In the genomic region with DNA sequence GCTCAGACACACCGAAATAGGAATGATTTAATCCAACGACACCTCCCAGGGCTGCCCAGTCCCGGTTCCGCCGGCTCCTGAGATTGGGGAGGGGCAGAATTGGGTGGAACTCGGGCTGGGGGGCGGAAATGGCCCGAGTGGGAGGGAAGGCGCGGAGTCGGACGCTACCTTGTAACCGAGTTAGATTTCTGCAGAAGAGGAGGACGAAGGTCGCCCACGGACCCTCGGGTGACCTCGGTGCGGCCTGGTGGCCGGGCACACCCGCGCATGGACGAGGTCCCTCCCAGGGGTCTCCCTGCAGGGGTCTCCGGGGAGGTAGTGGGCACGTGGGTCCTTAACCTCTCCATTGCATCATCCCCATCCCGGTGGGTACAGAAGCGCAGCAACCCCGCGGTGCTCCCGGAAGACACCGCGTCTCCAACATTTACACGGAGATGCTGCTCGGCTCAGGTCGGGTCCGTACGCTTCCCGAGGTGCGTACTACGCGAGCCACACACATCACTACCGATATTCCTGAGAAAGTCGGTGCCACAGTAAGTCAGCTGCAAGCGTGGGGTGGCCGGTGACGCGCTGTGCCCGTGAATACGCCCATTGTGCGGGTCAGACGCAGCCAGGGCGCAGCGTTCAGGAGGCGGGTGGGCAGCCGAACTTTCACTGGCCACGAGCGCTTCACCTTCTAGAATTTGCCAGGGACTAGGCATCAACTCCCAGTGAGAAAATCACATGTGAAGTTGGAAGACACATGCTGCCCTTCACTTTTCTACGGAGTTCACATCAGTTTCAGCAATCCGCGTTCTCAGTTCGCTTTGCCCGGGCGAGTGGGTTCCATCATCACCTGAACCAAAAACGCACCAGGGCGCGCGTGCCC, we compare ENCODE assay signal across 9 cellular contexts. TPM values are rescaled to one million over a fixed set of nuclear protein-coding genes. Genes with fewer than 3 reads are reported as not detected.
DNase-seq lines count a peak whose midpoint lies in the region; ATAC-seq, FAIRE-seq and TF ChIP-seq lines count a peak whose summit lies in the region.
"Had no signal": no experiment of that assay in that cellular context is flagged by ENCODE, and none has a peak within 500 bp of the region (broad histone marks: within the 10 kb centered on the region; RNA-seq: fewer than 3 reads in every experiment).

No MANE protein-coding gene starts in this region.

- peak overlapping the region; percentile 17; the same call in 1 of the 2 replicates for H2BK20ac ChIP-seq in H1 (ENCODE audit: low read length)

- TF ChIP-seq CTCF in WTC11 (IDR thresholded peaks at IDR 0.05) (no peak), H1 (IDR thresholded peaks at IDR 0.05; ENCODE audit: control extremely low read depth in 1 of 3, insufficient read depth in 1 of 3, low read depth in 1 of 3, low read length in 3 of 3) (no peak)

- TF ChIP-seq POLR2A in H1 (IDR thresholded peaks at IDR 0.05; ENCODE audit: control extremely low read depth in 1 of 2, low read depth in 2 of 2, low read length in 2 of 2) = no peak

- TF ChIP-seq RAD21 in H1 (IDR thresholded peaks at IDR 0.05 in 1 of 2, conservative IDR thresholded peaks at IDR 0.05 in 1 of 2; ENCODE audit: low read depth in 2 of 2, low read length in 2 of 2) = no peak

- H2BK5ac ChIP-seq in H1 (ENCODE audit: low read depth, low read length) = peak overlapping the region; percentile 6; the same call in 1 of the 2 replicates

- 2% methylated on average over 50 of the region's 67 CpGs; no CpG with 5 or more reads in 1 of the 2 experiments for WGBS in H1 (ENCODE audit: extremely low coverage in 1 of 2, insufficient coverage in 1 of 2, insufficient read length in 1 of 2, insufficient replicate concordance in 2 of 2, low coverage in 1 of 2, low lambda C conversion rate in 2 of 2, missing lambda C conversion rate in 1 of 2), 2 experiments
- WGBS in mesodermal cell (ENCODE audit: insufficient coverage in 2 of 2), 2 experiments = 1% methylated on average over 50 to 61 of the region's 67 CpGs

- H4K91ac ChIP-seq in H1 (replicated peaks; ENCODE audit: insufficient read length, low read length) = peak overlapping the region; percentile 93

- H3K23ac ChIP-seq in H1 (ENCODE audit: insufficient read length) = no peak overlapping the region

- H3K56ac ChIP-seq in H1 (replicated peaks; ENCODE audit: insufficient read length, low read depth, low read length) = no peak overlapping the region

- H3K18ac ChIP-seq in H1 (ENCODE audit: extremely low read depth, low read length) = peak overlapping the region; percentile 55

- TF ChIP-seq EP300 in H1 (IDR thresholded peaks at IDR 0.05; ENCODE audit: borderline replicate concordance in 1 of 2, low read depth in 2 of 2, low read length in 2 of 2) = no peak

- no peaks in the 10 kb centered on the region for H3K36me3 Mint-ChIP-seq in WTC11

- no peak overlapping the region for H3K14ac ChIP-seq in H1 (ENCODE audit: insufficient read length)

- CTCF ChIA-PET in WTC11 (lab: Charles Lee) (interaction anchor here (1.6 kb wide), 1 partner anchor 27 kb away, joined by 4 read pairs; no protein-coding TSS in a partner anchor), H1 (lab: Charles Lee; ENCODE audit: partially characterized antibody) (no interaction called here)

- no peak for FAIRE-seq in H1 (lab: Jason Lieb, UNC)

- no peaks in the 10 kb centered on the region for H3K36me3 ChIP-seq in H1 (ENCODE audit: control insufficient read depth in 2 of 4, insufficient read depth in 4 of 4, low read length in 3 of 4)
- no peaks in the 10 kb centered on the region for H3K36me3 ChIP-seq in mesodermal cell (ENCODE audit: control insufficient read depth, insufficient read depth, low read length)

- H3K79me1 ChIP-seq in H1 (ENCODE audit: low read depth, low read length) = peaks cover 6% of the 10 kb centered on the region; the same call in 1 of the 2 replicates

- no peak overlapping the region for H2AFZ ChIP-seq in H1 (ENCODE audit: low read length)

- H4K5ac ChIP-seq in H1 (ENCODE audit: insufficient read length, low read depth, low read length) = no peak overlapping the region

- POLR2A ChIA-PET in WTC11 (lab: Charles Lee) = interaction anchor here (0.7 kb wide), 1 partner anchor 39 kb away, joined by 3 read pairs; no protein-coding TSS in a partner anchor
- POLR2A ChIA-PET in H1 (lab: Charles Lee; ENCODE audit: partially characterized antibody) = interaction anchor here (0.9 to 2.7 kb wide), 2 partner anchors 12 to 28 kb away, joined by 3 to 14 read pairs; no protein-coding TSS in a partner anchor

- peak overlapping the region; percentile 91 to 98 for H3K4me2 ChIP-seq in H1 (ENCODE audit: insufficient read depth in 1 of 2, low read depth in 2 of 2, low read length in 2 of 2)

- H3K9me3 Mint-ChIP-seq in WTC11 = no peaks in the 10 kb centered on the region

- no peaks in the 10 kb centered on the region for H3K9me3 ChIP-seq in H1 (ENCODE audit: insufficient read depth in 2 of 2, low read depth in 1 of 2, low read length in 1 of 2)
- no peaks in the 10 kb centered on the region for H3K9me3 ChIP-seq in mesodermal cell (ENCODE audit: control insufficient read depth, low read length)

- peaks cover 62% of the 10 kb centered on the region for H3K27me3 Mint-ChIP-seq in WTC11 (ENCODE audit: low read depth)

- no peak overlapping the region for H2AK5ac ChIP-seq in H1 (ENCODE audit: low read depth, low read length)

- H2BK15ac ChIP-seq in H1 (ENCODE audit: low read length) = no peak overlapping the region

- peak overlapping the region in 3 of 4 experiments; percentile 29 to 66 (median 36); a peak in 6 of 7 replicates for H3K9ac ChIP-seq in H1 (replicated peaks in 1 of 4; ENCODE audit: extremely low read depth in 1 of 4, low read depth in 3 of 4, low read length in 3 of 4)

- H3K27me3 ChIP-seq in H1 (replicated peaks in 1 of 4; ENCODE audit: control insufficient read depth in 3 of 4, extremely low read depth in 1 of 4, insufficient read depth in 3 of 4, low read length in 3 of 4) = peaks cover 2 to 27% (median 10%) of the 10 kb centered on the region in 4 experiments

- H3K27ac Mint-ChIP-seq in WTC11 = peak overlapping the region; percentile 59

- H4K8ac ChIP-seq in H1 (ENCODE audit: extremely low read depth, insufficient read depth, low read length) = peak overlapping the region; percentile 80

- peak overlapping the region; percentile 78 for H2BK12ac ChIP-seq in H1 (ENCODE audit: low read depth, low read length)

- H3K23me2 ChIP-seq in H1 (ENCODE audit: low read depth, low read length) = peaks cover 28% of the 10 kb centered on the region

- peaks cover 0 to 34% of the 10 kb centered on the region in 2 experiments; a peak in 2 of 4 replicates for H3K79me2 ChIP-seq in H1 (ENCODE audit: control insufficient read depth in 1 of 2, insufficient read depth in 2 of 2, low read length in 2 of 2)

- peak overlapping the region; percentile 75 for H3K4me3 Mint-ChIP-seq in WTC11

- H3K4me3 ChIP-seq in H1 (ENCODE audit: extremely low read depth in 1 of 4, insufficient read depth in 2 of 4, low read depth in 3 of 4, low read length in 4 of 4) = peak overlapping the region; percentile 54 to 76 (median 66)
- H3K4me3 ChIP-seq in mesodermal cell (ENCODE audit: extremely low read depth, insufficient read depth, low read length, poor library complexity, severe bottlenecking) = peak overlapping the region; percentile 64

- peaks cover 3 to 9% of the 10 kb centered on the region in 2 experiments for H4K20me1 ChIP-seq in H1 (replicated peaks in 1 of 2; ENCODE audit: control insufficient read depth in 1 of 2, insufficient read depth in 2 of 2, low read length in 2 of 2)

- peaks cover 49% of the 10 kb centered on the region for H3K4me1 Mint-ChIP-seq in WTC11

- ATAC-seq in WTC11 (peak; percentile 9), GM18519 (IDR thresholded peaks at IDR 0.05; ENCODE audit: low FRiP score, unreplicated experiment) (no peak)

- H3K4me1 ChIP-seq in H1 (replicated peaks in 1 of 4; ENCODE audit: control insufficient read depth in 3 of 4, insufficient read depth in 4 of 4, low read length in 3 of 4) (peaks cover 4 to 15% (median 11%) of the 10 kb centered on the region in 4 experiments), mesodermal cell (ENCODE audit: control insufficient read depth, insufficient read depth, low read length, poor library complexity, severe bottlenecking) (peaks cover 32% of the 10 kb centered on the region)

- peak overlapping the region; percentile 0 for H3K4ac ChIP-seq in H1 (replicated peaks; ENCODE audit: insufficient read length, low read depth, low read length)

- no peak overlapping the region for H2BK120ac ChIP-seq in H1 (replicated peaks; ENCODE audit: low read depth, low read length)

- DNase-seq in DMS 273 (lab: John Stamatoyannopoulos, UW; ENCODE audit: unreplicated experiment) (peak; percentile 70), DMS 273 treated with DMSO at 0.1 percent for 48 hours (lab: John Stamatoyannopoulos, UW) (no peak), HuH-7.5 (ENCODE audit: low spot score) (peak; percentile 31), WTC11 (ENCODE audit: low spot score) (peak; percentile 33), H1 (ENCODE audit: low read depth in 1 of 2, low spot score in 2 of 2) (peak in 1 of 2 experiments; percentile 81)

- H3K27ac ChIP-seq in H1 (ENCODE audit: low read depth, low read length) (no peak overlapping the region), mesodermal cell (ENCODE audit: low read depth, low read length, severe bottlenecking) (peak overlapping the region; percentile 80), temporal lobe (ENCODE audit: low read depth, low read length) (peak overlapping the region; percentile 56)
- H3K27ac ChIP-seq: 22Rv1 had no signal

TF ChIP-seq in H1, 55 proteins besides CTCF, POLR2A, EP300 and RAD21 (continues in another document):
- TF ChIP-seq ATF3 (IDR thresholded peaks at IDR 0.05; ENCODE audit: insufficient read depth, low read depth, low read length) (no peak), CTBP2 (IDR thresholded peaks at IDR 0.05; ENCODE audit: borderline replicate concordance, insufficient read depth, insufficient read length, low read length) (peak; percentile 70), CREB1 (IDR thresholded peaks at IDR 0.05) (0 out of 2 replicates have a peak, but pooled peaks have one; percentile 24), MAFK (IDR thresholded peaks at IDR 0.05; ENCODE audit: low read depth, low read length) (no peak)

RNA-seq across cellular contexts. Expression of gene ZNF516, which starts 3.0 kb away (rescaled TPM):
- 47.3 to 58.6 TPM (median 50.1 TPM) in 3 replicates for total RNA-seq in WTC11 (2021)
- total RNA-seq in H1 (2021; fragmentation: NEBNext Ultra II Directional; extraction: Animal tissue kit (Norgen Biotek cat#: 25700)) = 16.5 and 17.0 TPM in 2 replicates
- polyA plus RNA-seq in H1 (2011; rRNA removed) = 7.3 and 9.2 TPM in 2 replicates
- 9.3 TPM for polyA plus RNA-seq in H1 (2011; cell fraction: cytosol; rRNA removed)
- polyA plus RNA-seq in H1 (2011; cell fraction: nucleus; rRNA removed) = 15.7 TPM
- polyA plus RNA-seq in H1 (2012, experiment 1 of 2) = 8.0 to 13.2 TPM (median 9.8 TPM) in 4 replicates
- polyA plus RNA-seq in H1 (2012, experiment 2 of 2) = 3.3 TPM
- 4.8 TPM for polyA plus RNA-seq in H1 (2013, experiment 1 of 2)
- 4.1 TPM for polyA plus RNA-seq in H1 (2013, experiment 2 of 2)
- 13.4 and 18.4 TPM in 2 replicates for polyA minus RNA-seq in H1 (2011; rRNA and poly(A)+ RNA removed)
- polyA minus RNA-seq in H1 (2011; cell fraction: cytosol; rRNA and poly(A)+ RNA removed) = 14.1 TPM
- polyA minus RNA-seq in H1 (2011; cell fraction: nucleus; rRNA and poly(A)+ RNA removed) = 25.4 TPM
- 56.5 TPM for polyA plus RNA-seq in mesodermal cell (2013, experiment 1 of 2)
- 65.2 TPM for polyA plus RNA-seq in mesodermal cell (2013, experiment 2 of 2)
- 13.0 TPM for total RNA-seq in temporal lobe
